ENCODE assay signal across 10 cellular contexts in the genomic region with DNA sequence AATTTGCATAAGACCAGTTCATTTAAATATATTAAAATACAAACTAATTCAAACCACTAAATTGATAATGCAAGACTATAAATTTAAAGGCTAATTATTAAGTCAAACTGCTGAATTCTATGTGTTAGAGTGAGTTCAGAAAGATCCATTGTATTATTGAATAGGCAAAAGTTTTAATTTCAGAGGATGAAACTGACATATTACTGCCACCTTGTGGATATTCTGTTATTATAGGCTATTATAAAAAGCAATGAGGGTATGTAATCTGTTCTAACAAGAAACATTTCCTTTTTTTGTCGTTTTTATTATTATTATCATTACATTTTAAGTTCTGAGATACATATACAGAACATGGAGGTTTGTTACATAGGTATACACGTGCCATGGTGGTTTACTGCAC. TPM values are rescaled to one million over a fixed set of nuclear protein-coding genes. Genes with fewer than 3 reads are reported as not detected.
DNase-seq lines count a peak whose midpoint lies in the region; FAIRE-seq and TF ChIP-seq lines count a peak whose summit lies in the region.
"Had no signal": no experiment of that assay in that cellular context is flagged by ENCODE, and none has a peak within 500 bp of the region (broad histone marks: within the 10 kb centered on the region; RNA-seq: fewer than 3 reads in every experiment).

No MANE protein-coding gene starts in this region.

- no peak overlapping the region for H3K27ac Mint-ChIP-seq in neural crest cell (ENCODE audit: unreplicated experiment)

- no peaks in the 10 kb centered on the region for H3K27me3 Mint-ChIP-seq in neural crest cell (ENCODE audit: low read depth)
- H3K27me3 Mint-ChIP-seq: central memory CD8-positive, alpha-beta T cell had no signal

- in situ Hi-C loops in brain microvascular endothelial cell (cut with HindIII; ENCODE audit: low pct_ligation_motif_present, low sequenced_read_pairs) = no loop called here

- H3K36me3 ChIP-seq in brain microvascular endothelial cell (replicated peaks) = no peaks in the 10 kb centered on the region

- DNase-seq in Kasumi-1 (lab: John Stamatoyannopoulos, UW) (peak; percentile 28 to 40), brain microvascular endothelial cell (no peak), neural crest cell (ENCODE audit: low read depth, low spot score) (no peak), GM12891 (ENCODE audit: insufficient read length, low spot score) (no peak), amniotic stem cell (lab: John Stamatoyannopoulos, UW) (no peak), COLO668 (lab: John Stamatoyannopoulos, UW; ENCODE audit: unreplicated experiment) (no peak)
- DNase-seq: NCI-H187; stimulated activated CD4-positive, alpha-beta T cell treated with anti-CD3 and anti-CD28 coated beads, Interleukin-15, amount 100 ng/mL, for 24 hours had no signal

- H3K36me3 Mint-ChIP-seq in neural crest cell (ENCODE audit: low read depth) = no peaks in the 10 kb centered on the region

- no peak for TF ChIP-seq POLR2A in GM12891 (IDR thresholded peaks at IDR 0.05; ENCODE audit: low read depth, low read length)

- TF ChIP-seq CTCF in brain microvascular endothelial cell (IDR thresholded peaks at IDR 0.05; ENCODE audit: low read depth, low read length, missing control alignments) (peak; percentile 19), neural crest cell (conservative IDR thresholded peaks at IDR 0.05) (peak; percentile 72)

- H3K4me3 Mint-ChIP-seq in neural crest cell = no peak overlapping the region
- H3K4me3 Mint-ChIP-seq: central memory CD8-positive, alpha-beta T cell had no signal

- H3K4me3 ChIP-seq in brain microvascular endothelial cell (ENCODE audit: low read depth, low read length) = no peak overlapping the region

- H3K9me3 Mint-ChIP-seq in neural crest cell = no peaks in the 10 kb centered on the region
- H3K9me3 Mint-ChIP-seq: central memory CD8-positive, alpha-beta T cell had no signal

- no peak overlapping the region for H3K27ac ChIP-seq in brain microvascular endothelial cell

- FAIRE-seq in G401.6 (lab: Jason Lieb, UNC) (peak; percentile 91), GM12891 (lab: Jason Lieb, UNC) (no peak)

- peaks cover 13% of the 10 kb centered on the region for H3K4me1 Mint-ChIP-seq in neural crest cell
- H3K4me1 Mint-ChIP-seq: central memory CD8-positive, alpha-beta T cell had no signal

- no peaks in the 10 kb centered on the region for H3K27me3 ChIP-seq in brain microvascular endothelial cell (replicated peaks)

TF ChIP-seq in GM12891, 5 proteins besides CTCF, POLR2A, EP300 and RAD21:
- TF ChIP-seq POLR2AphosphoS5 (IDR thresholded peaks at IDR 0.05; ENCODE audit: low read depth, low read length) (no peak), TAF1 (IDR thresholded peaks at IDR 0.05; ENCODE audit: low read depth, low read length) (no peak), PAX5 (IDR thresholded peaks at IDR 0.05; ENCODE audit: insufficient read depth, low read length, severe bottlenecking) (no peak), POU2F2 (IDR thresholded peaks at IDR 0.05; ENCODE audit: low read depth, low read length) (no peak), SPI1 (IDR thresholded peaks at IDR 0.05; ENCODE audit: low read depth, low read length) (no peak)

RNA-seq across cellular contexts. Expression of gene NAALAD2, which starts 20.9 kb away (rescaled TPM):
- 16.1 and 16.7 TPM in 2 replicates for total RNA-seq in neural crest cell
- 0.05 TPM for polyA plus RNA-seq in GM12891 (2012; ENCODE audit: low read depth, missing spikeins)

RNA-seq across cellular contexts. Expression of gene UBTFL1, which starts 27.8 kb away (rescaled TPM):
- total RNA-seq in neural crest cell = not detected in 2 replicates
- not detected for polyA plus RNA-seq in GM12891 (2012; ENCODE audit: low read depth, missing spikeins)

Comparison
In these comparisons a context has a peak if more than half of its experiments do, and no peak if none do; other contexts are left out.
1. DNase-seq: peak in Kasumi-1 (2 of 2); none in brain microvascular endothelial cell (single experiment), neural crest cell (single experiment), GM12891 (single experiment), amniotic stem cell (single experiment) and COLO668 (single experiment).